In the genomic region with DNA sequence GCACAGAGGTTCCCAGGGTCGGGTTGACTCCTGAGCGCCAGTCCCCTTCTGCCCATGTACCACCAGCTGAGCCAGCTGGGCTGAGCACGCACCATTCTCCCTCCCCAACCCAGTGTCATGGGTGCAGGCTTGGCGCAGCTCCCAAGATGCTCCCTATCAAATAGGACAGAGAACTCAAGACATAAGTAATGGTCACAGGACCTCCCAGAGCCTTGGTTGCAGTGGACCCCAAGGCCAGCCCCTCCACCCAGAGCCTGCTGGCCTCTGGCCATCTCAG, we compare ENCODE assay signal across 20 cellular contexts. TPM values are rescaled to one million over a fixed set of nuclear protein-coding genes. Genes with fewer than 3 reads are reported as not detected.
DNase-seq lines count a peak whose midpoint lies in the region; ATAC-seq, FAIRE-seq and TF ChIP-seq lines count a peak whose summit lies in the region.
"Had no signal": no experiment of that assay in that cellular context is flagged by ENCODE, and none has a peak within 500 bp of the region (broad histone marks: within the 10 kb centered on the region; RNA-seq: fewer than 3 reads in every experiment).

No MANE protein-coding gene starts in this region.

- TF ChIP-seq EP300 in gastroesophageal sphincter (IDR thresholded peaks at IDR 0.05): no peak

- no peak overlapping the region for H3K27ac ChIP-seq in CD4-positive, alpha-beta T cell (ENCODE audit: low read depth, low read length)
- peak overlapping the region in 3 of 4 donors; percentile 61 to 77 (median 68) for H3K27ac ChIP-seq in gastroesophageal sphincter
- H3K27ac ChIP-seq: neural progenitor cell, SJSA1, VCaP had no signal

- DNase-seq in CD4-positive, alpha-beta T cell: no peak
- DNase-seq in HTR-8/SVneo (ENCODE audit: insufficient read length, low spot score) (no peak), NCI-H2107 (lab: John Stamatoyannopoulos, UW) (no peak)
- DNase-seq: activated gamma-delta T cell treated with Interleukin-2 at 50 U/mL for 16 hours; NCI-H510A treated with DMSO at 0.1 percent for 48 hours; NK-92 treated with Interleukin-12 subunit alpha and Interleukin-12 subunit beta, amount 100 ng/mL, for 24 hours; stimulated activated CD4-positive, alpha-beta T cell treated with anti-CD3 and anti-CD28 coated beads, Interleukin-2, amount 100 ng/mL, for 48 hours had no signal

- WGBS in gastroesophageal sphincter (ENCODE audit: low coverage in 1 of 2), 2 donors: 67% methylated on average over 1 of the region's 4 CpGs; no CpG with 5 or more reads in 1 of the 2 donors

- no peak overlapping the region for H3K4me3 Mint-ChIP-seq in CD4-positive, alpha-beta T cell
- no peak overlapping the region for H3K4me3 Mint-ChIP-seq in stimulated activated memory B cell treated with anti-CD40 and anti-IgM and Interleukin-4, amounts not matched to agents 10 μg/mL and 1 μg/mL and 100 μg/mL, for 72 hours
- H3K4me3 Mint-ChIP-seq: endodermal cell; neural progenitor cell; T-helper 1 cell treated with Interleukin-12 subunit alpha and Interleukin-12 subunit beta and Interleukin-4 antibody, amounts not matched to agents 30 μg/mL and 1 μg/mL, for 36 hours had no signal

- ATAC-seq in CD4-positive, alpha-beta T cell (ENCODE audit: poor library complexity): no peak
- no peak for ATAC-seq in gastroesophageal sphincter
- ATAC-seq in stimulated activated memory B cell treated with anti-CD40 and anti-IgM and Interleukin-4, amounts not matched to agents 10 μg/mL and 1 μg/mL and 100 μg/mL, for 72 hours: no peak
- ATAC-seq in HG03196 (IDR thresholded peaks at IDR 0.05; ENCODE audit: unreplicated experiment): no peak
- ATAC-seq in HG02852 (IDR thresholded peaks at IDR 0.05; ENCODE audit: unreplicated experiment): no peak
- ATAC-seq: Panc1 had no signal

- intact Hi-C loops in CD4-positive, alpha-beta T cell (cut with DNase I, micrococcal nuclease): no loop called here

- H3K4me1 Mint-ChIP-seq in CD4-positive, alpha-beta T cell (ENCODE audit: low read depth): peaks cover 39% of the 10 kb centered on the region
- peaks cover 71% of the 10 kb centered on the region for H3K4me1 Mint-ChIP-seq in stimulated activated memory B cell treated with anti-CD40 and anti-IgM and Interleukin-4, amounts not matched to agents 10 μg/mL and 1 μg/mL and 100 μg/mL, for 72 hours

- H3K4me3 ChIP-seq in gastroesophageal sphincter: no peak overlapping the region
- H3K4me3 ChIP-seq: HAP-1, neural progenitor cell, prostate gland, SJSA1 had no signal

- H3K4me1 ChIP-seq in gastroesophageal sphincter: peaks cover 5 to 57% (median 7%) of the 10 kb centered on the region in 3 donors
- H3K4me1 ChIP-seq: HAP-1, neural progenitor cell had no signal

- H3K36me3 ChIP-seq in gastroesophageal sphincter: peaks cover 0 to 67% of the 10 kb centered on the region in 2 donors
- H3K36me3 ChIP-seq: neural progenitor cell had no signal

- TF ChIP-seq CTCF in CD4-positive, alpha-beta T cell (IDR thresholded peaks at IDR 0.05): no peak
- no peak for TF ChIP-seq CTCF in gastroesophageal sphincter (IDR thresholded peaks at IDR 0.05)

- H3K9me3 ChIP-seq in CD4-positive, alpha-beta T cell (ENCODE audit: control insufficient read depth, low read length): no peaks in the 10 kb centered on the region
- no peaks in the 10 kb centered on the region for H3K9me3 ChIP-seq in gastroesophageal sphincter
- H3K9me3 ChIP-seq: HAP-1, prostate gland, SJSA1 had no signal

- CTCF ChIA-PET in CD4-positive, alpha-beta T cell (lab: Charles Lee): no interaction called here

- no peaks in the 10 kb centered on the region for H3K27me3 ChIP-seq in CD4-positive, alpha-beta T cell (ENCODE audit: control insufficient read depth, insufficient read depth, low read length)
- H3K27me3 ChIP-seq in gastroesophageal sphincter: no peaks in the 10 kb centered on the region
- H3K27me3 ChIP-seq: neural progenitor cell, SJSA1 had no signal

- FAIRE-seq in HTR-8/SVneo (lab: Jason Lieb, UNC): peak; percentile 31
- FAIRE-seq: GM12891 had no signal

- no peaks in the 10 kb centered on the region for H3K27me3 Mint-ChIP-seq in CD4-positive, alpha-beta T cell
- H3K27me3 Mint-ChIP-seq in stimulated activated memory B cell treated with anti-CD40 and anti-IgM and Interleukin-4, amounts not matched to agents 10 μg/mL and 1 μg/mL and 100 μg/mL, for 72 hours: no peaks in the 10 kb centered on the region

- peaks cover 56% of the 10 kb centered on the region for H3K36me3 Mint-ChIP-seq in CD4-positive, alpha-beta T cell (ENCODE audit: low read depth)
- H3K36me3 Mint-ChIP-seq in stimulated activated memory B cell treated with anti-CD40 and anti-IgM and Interleukin-4, amounts not matched to agents 10 μg/mL and 1 μg/mL and 100 μg/mL, for 72 hours: peaks cover 77% of the 10 kb centered on the region

- no peak for TF ChIP-seq POLR2A in gastroesophageal sphincter (IDR thresholded peaks at IDR 0.05)

- no peaks in the 10 kb centered on the region for H3K9me3 Mint-ChIP-seq in CD4-positive, alpha-beta T cell
- no peaks in the 10 kb centered on the region for H3K9me3 Mint-ChIP-seq in stimulated activated memory B cell treated with anti-CD40 and anti-IgM and Interleukin-4, amounts not matched to agents 10 μg/mL and 1 μg/mL and 100 μg/mL, for 72 hours
- H3K9me3 Mint-ChIP-seq: endodermal cell; neural progenitor cell; T-helper 1 cell treated with Interleukin-12 subunit alpha and Interleukin-12 subunit beta and Interleukin-4 antibody, amounts not matched to agents 30 μg/mL and 1 μg/mL, for 36 hours had no signal

- H3K27ac Mint-ChIP-seq in CD4-positive, alpha-beta T cell: peak overlapping the region; percentile 39
- H3K27ac Mint-ChIP-seq in stimulated activated memory B cell treated with anti-CD40 and anti-IgM and Interleukin-4, amounts not matched to agents 10 μg/mL and 1 μg/mL and 100 μg/mL, for 72 hours: peak overlapping the region; percentile 99
- H3K27ac Mint-ChIP-seq: neural progenitor cell; T-helper 1 cell treated with Interleukin-12 subunit alpha and Interleukin-12 subunit beta and Interleukin-4 antibody, amounts not matched to agents 30 μg/mL and 1 μg/mL, for 36 hours had no signal

- POLR2A ChIA-PET in CD4-positive, alpha-beta T cell (lab: Charles Lee): interaction anchor here (0.9 kb wide), 1 partner anchor 40 kb away, joined by 3 read pairs; no protein-coding TSS in a partner anchor

RNA-seq across cellular contexts. Expression of a gene that starts 1.8 kb away (rescaled TPM):
- total RNA-seq in CD4-positive, alpha-beta T cell: 10 to 100 TPM; 14.7 to 16.8 TPM
- 1 to 10 TPM; 2.5 to 8.9 (median 6.7) TPM for total RNA-seq in gastroesophageal sphincter
